In the genomic region with DNA sequence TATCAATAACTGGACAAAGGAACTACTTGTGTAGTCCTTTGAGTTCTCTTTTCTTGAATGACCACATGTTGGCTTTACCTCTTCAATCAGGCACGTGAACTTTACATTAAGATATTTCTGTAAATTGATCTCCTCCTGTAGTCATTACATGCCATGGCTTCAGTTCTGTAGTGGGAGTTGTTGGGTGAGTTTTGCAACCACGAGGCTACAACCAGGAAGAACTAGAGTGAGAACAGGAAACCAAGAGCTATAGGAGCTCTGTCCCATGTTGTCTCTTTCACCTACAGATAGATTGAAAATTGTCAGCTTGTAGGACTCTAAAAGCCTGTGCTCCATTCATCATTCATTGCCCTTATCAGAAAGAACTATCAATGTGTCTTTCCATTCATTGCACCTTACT, we compare ENCODE assay signal across 1 cellular context.
TF ChIP-seq lines count a peak whose summit lies in the region.

No MANE protein-coding gene starts in this region.

TF ChIP-seq in GM23338, 12 proteins besides CTCF, POLR2A, EP300 and RAD21 (continued from another document):
- no peak for TF ChIP-seq ZNF462 (CRISPR knock-in tag; IDR thresholded peaks at IDR 0.05)
